Comparison of ENCODE assay signal across 8 cellular contexts in the genomic region with DNA sequence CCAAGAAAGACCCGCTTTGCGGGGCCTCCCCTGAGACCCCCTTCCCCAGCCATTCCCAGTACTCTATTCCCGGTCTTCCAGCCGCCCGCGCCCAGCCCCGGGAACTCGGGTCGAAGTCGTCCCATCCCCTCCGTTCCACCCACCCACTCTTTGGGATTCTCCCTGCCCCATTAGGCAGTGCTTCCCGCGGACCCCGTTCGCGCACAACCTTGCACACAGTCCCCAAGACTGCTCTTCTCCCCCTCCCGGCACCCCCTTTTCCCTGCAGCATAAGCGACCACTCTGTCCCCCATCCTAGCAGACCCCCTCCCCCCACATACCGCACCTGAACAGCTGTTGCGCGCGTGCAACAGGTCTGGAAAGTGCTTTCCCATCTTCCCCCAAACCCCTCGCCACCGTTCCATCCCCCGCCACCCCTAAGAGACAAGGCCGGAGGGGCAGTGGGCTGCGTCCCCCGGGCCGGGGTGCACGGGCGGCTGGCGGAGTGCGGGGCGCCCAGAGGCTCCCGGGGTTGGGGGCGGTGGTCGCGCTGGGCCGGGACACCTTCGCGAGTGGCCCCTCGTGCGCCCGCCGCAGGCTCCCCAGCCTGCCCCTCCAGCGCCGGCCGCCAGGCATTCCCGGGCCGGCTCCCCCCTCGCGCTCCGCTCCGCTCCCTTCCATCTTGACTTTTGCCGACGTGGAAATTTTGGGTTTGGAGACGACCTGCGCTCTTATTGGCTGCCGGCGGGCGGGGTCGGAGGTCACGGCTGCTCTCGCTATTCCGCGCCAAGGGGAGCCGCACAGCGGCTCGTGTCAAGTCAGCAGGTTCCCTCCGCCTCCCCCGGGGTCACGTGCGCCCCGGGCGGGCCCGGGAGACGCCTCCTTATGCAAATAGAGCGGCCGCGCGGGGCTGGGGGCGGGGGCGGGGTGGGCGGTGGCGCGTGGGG.
DNase-seq lines count a peak whose midpoint lies in the region; ATAC-seq and TF ChIP-seq lines count a peak whose summit lies in the region.

No MANE protein-coding gene starts in this region.

- H3K27ac ChIP-seq in C4-2B (peak overlapping the region; percentile 94), mesenchymal stem cell (ENCODE audit: low read length, poor library complexity, severe bottlenecking) (no peak overlapping the region)

- no peak overlapping the region for H2AK5ac ChIP-seq in mesenchymal stem cell (ENCODE audit: low read length, severe bottlenecking)

- no peaks in the 10 kb centered on the region for H3K79me1 ChIP-seq in mesenchymal stem cell (replicated peaks; ENCODE audit: low read length, poor library complexity, severe bottlenecking)

- peak overlapping the region; percentile 49 for H2AFZ ChIP-seq in mesenchymal stem cell (ENCODE audit: low read depth, low read length)

- H2BK12ac ChIP-seq in mesenchymal stem cell (ENCODE audit: low read length in 2 of 2): peak overlapping the region in 1 of 2 experiments; percentile 38

- peak overlapping the region; percentile 91 for H4K8ac ChIP-seq in mesenchymal stem cell (ENCODE audit: low read length)

- ATAC-seq in GM19328 (IDR thresholded peaks at IDR 0.05; ENCODE audit: unreplicated experiment) (peak; percentile 80), HG03460 (IDR thresholded peaks at IDR 0.05; ENCODE audit: unreplicated experiment) (peak; percentile 87)
- peak; percentile 98 for ATAC-seq in activated CD8-positive, alpha-beta T cell treated with anti-CD3 and anti-CD28 coated beads, Interleukin-2, amount 10 ng/mL, durations not matched to agents 7 days and 5 days
- ATAC-seq in effector memory CD8-positive, alpha-beta T cell (replicated peaks): peak; percentile 99

- under 1% methylated on average over 60 of the region's 86 CpGs for WGBS in mesenchymal stem cell

- H3K27ac Mint-ChIP-seq in activated CD8-positive, alpha-beta T cell treated with anti-CD3 and anti-CD28 coated beads, Interleukin-2, amount 10 ng/mL, durations not matched to agents 7 days and 5 days: peak overlapping the region; percentile 76
- H3K27ac Mint-ChIP-seq in effector memory CD8-positive, alpha-beta T cell: peak overlapping the region; percentile 20 to 59

- H3K4me1 Mint-ChIP-seq in activated CD8-positive, alpha-beta T cell treated with anti-CD3 and anti-CD28 coated beads, Interleukin-2, amount 10 ng/mL, durations not matched to agents 7 days and 5 days (ENCODE audit: low read depth): peaks cover 15% of the 10 kb centered on the region
- H3K4me1 Mint-ChIP-seq in effector memory CD8-positive, alpha-beta T cell (ENCODE audit: low read depth in 2 of 2): peaks cover 9% of the 10 kb centered on the region in 2 donors

- H3K4me2 ChIP-seq in mesenchymal stem cell (ENCODE audit: low read length, poor library complexity, severe bottlenecking): peak overlapping the region; percentile 89

- H3K36me3 ChIP-seq in mesenchymal stem cell (ENCODE audit: control insufficient read depth in 1 of 2, insufficient read depth in 2 of 2, low read depth in 1 of 2, low read length in 2 of 2): no peaks in the 10 kb centered on the region

- no peaks in the 10 kb centered on the region for H3K9me3 Mint-ChIP-seq in activated CD8-positive, alpha-beta T cell treated with anti-CD3 and anti-CD28 coated beads, Interleukin-2, amount 10 ng/mL, durations not matched to agents 7 days and 5 days (ENCODE audit: insufficient read depth)
- H3K9me3 Mint-ChIP-seq in effector memory CD8-positive, alpha-beta T cell: no peaks in the 10 kb centered on the region

- peaks cover 5% of the 10 kb centered on the region for H3K36me3 Mint-ChIP-seq in activated CD8-positive, alpha-beta T cell treated with anti-CD3 and anti-CD28 coated beads, Interleukin-2, amount 10 ng/mL, durations not matched to agents 7 days and 5 days (ENCODE audit: low read depth)
- peaks cover 7% of the 10 kb centered on the region for H3K36me3 Mint-ChIP-seq in effector memory CD8-positive, alpha-beta T cell (ENCODE audit: insufficient read depth)

- DNase-seq in NCI-H526 treated with DMSO at 0.1 percent for 48 hours (lab: John Stamatoyannopoulos, UW) (peak; percentile 85), mesenchymal stem cell (peak; percentile 85)
- DNase-seq in activated CD8-positive, alpha-beta T cell treated with anti-CD3 and anti-CD28 coated beads, Interleukin-2, amount 10 ng/mL, durations not matched to agents 7 days and 5 days: peak; percentile 92
- peak; percentile 76 to 82 (median 79) for DNase-seq in effector memory CD8-positive, alpha-beta T cell
- DNase-seq in stimulated activated CD8-positive, alpha-beta memory T cell treated with anti-CD3 and anti-CD28 coated beads, Interleukin-12 subunit alpha, Interleukin-12 subunit beta, amount 100 ng/mL, for 4 hours (ENCODE audit: low read depth): peak; percentile 73

- no peak for TF ChIP-seq CTCF in C4-2B (conservative IDR thresholded peaks at IDR 0.05)

- peak overlapping the region in 1 of 2 experiments; percentile 77 for H3K23ac ChIP-seq in mesenchymal stem cell (ENCODE audit: low read length in 2 of 2)

- H3K4me3 ChIP-seq in mesenchymal stem cell (ENCODE audit: insufficient read depth in 1 of 2, low read depth in 1 of 2, low read length in 2 of 2): peak overlapping the region; percentile 72 to 87

- peaks cover 16% of the 10 kb centered on the region for H3K4me1 ChIP-seq in mesenchymal stem cell (ENCODE audit: control insufficient read depth, insufficient read depth, low read depth, low read length)

- H2BK120ac ChIP-seq in mesenchymal stem cell (ENCODE audit: low read depth, low read length): peak overlapping the region; percentile 79

- peaks cover 29% of the 10 kb centered on the region for H3K27me3 Mint-ChIP-seq in activated CD8-positive, alpha-beta T cell treated with anti-CD3 and anti-CD28 coated beads, Interleukin-2, amount 10 ng/mL, durations not matched to agents 7 days and 5 days (ENCODE audit: low read depth)
- peaks cover 0 to 3% of the 10 kb centered on the region in 2 donors for H3K27me3 Mint-ChIP-seq in effector memory CD8-positive, alpha-beta T cell

- CTCF ChIA-PET in activated CD8-positive, alpha-beta T cell treated with anti-CD3 and anti-CD28 coated beads, Interleukin-2, amount 10 ng/mL, durations not matched to agents 7 days and 5 days (lab: Charles Lee): interaction anchor here (0.6 to 1.7 kb wide), 3 partner anchors 17 to 438 kb away, joined by 3 to 5 read pairs (median 3); no protein-coding TSS in a partner anchor

- H3K4me3 Mint-ChIP-seq in activated CD8-positive, alpha-beta T cell treated with anti-CD3 and anti-CD28 coated beads, Interleukin-2, amount 10 ng/mL, durations not matched to agents 7 days and 5 days: peak overlapping the region; percentile 86
- H3K4me3 Mint-ChIP-seq in effector memory CD8-positive, alpha-beta T cell: peak overlapping the region; percentile 86 to 90

- H3K14ac ChIP-seq in mesenchymal stem cell (ENCODE audit: low read length in 2 of 2): peak overlapping the region in 1 of 2 experiments; percentile 71

- H2BK15ac ChIP-seq in mesenchymal stem cell (ENCODE audit: low read depth, poor library complexity, severe bottlenecking): peak overlapping the region; percentile 68

- peak overlapping the region in 1 of 2 experiments; percentile 82 for H3K4ac ChIP-seq in mesenchymal stem cell (ENCODE audit: low read depth in 1 of 2, low read length in 2 of 2)

- peaks cover 0 to 18% of the 10 kb centered on the region in 2 experiments for H3K27me3 ChIP-seq in mesenchymal stem cell (ENCODE audit: control insufficient read depth in 1 of 2, insufficient read depth in 1 of 2, low read length in 2 of 2)

- peak overlapping the region; percentile 92 to 95 for H3K18ac ChIP-seq in mesenchymal stem cell (ENCODE audit: low read depth in 1 of 2, low read length in 2 of 2)

- H2BK5ac ChIP-seq in mesenchymal stem cell (ENCODE audit: low read depth, low read length, poor library complexity, severe bottlenecking): no peak overlapping the region

- H3K9ac ChIP-seq in mesenchymal stem cell (ENCODE audit: low read length): peak overlapping the region; percentile 87

- no peaks in the 10 kb centered on the region for H3K9me3 ChIP-seq in mesenchymal stem cell (ENCODE audit: control insufficient read depth, low read length)

- POLR2A ChIA-PET in activated CD8-positive, alpha-beta T cell treated with anti-CD3 and anti-CD28 coated beads, Interleukin-2, amount 10 ng/mL, durations not matched to agents 7 days and 5 days (lab: Charles Lee): no interaction called here

- peak overlapping the region; percentile 79 for H4K91ac ChIP-seq in mesenchymal stem cell (ENCODE audit: low read length)
